Comparison of ENCODE assay signal across 22 cellular contexts in genomic region chr5:109812698-109813097, GRCh38.
A peak's percentile ranks its signal among the peaks of the same experiment; 100 is the strongest.
DNase-seq lines count a peak whose midpoint lies in the region; ATAC-seq, FAIRE-seq and TF ChIP-seq lines count a peak whose summit lies in the region.
"Had no signal": no experiment of that assay in that cellular context is flagged by ENCODE, and none has a peak within 500 bp of the region (broad histone marks: within the 10 kb centered on the region; RNA-seq: fewer than 3 reads in every experiment).

No MANE protein-coding gene starts in this region.

- FAIRE-seq in G401.6 (lab: Jason Lieb, UNC), result peak; percentile 51
- FAIRE-seq: D721Med, GM12878, GM12892, GM18507 had no signal

- no peak overlapping the region for H3K4me2 ChIP-seq in IMR-90 (ENCODE audit: low read depth, low read length)
- H3K4me2 ChIP-seq: BLaER1 treated with 17β-estradiol and CSF1 and Interleukin-3, amounts not matched to agents 10 nM and 100 nM had no signal

- TF ChIP-seq POLR2A in IMR-90 (IDR thresholded peaks at IDR 0.05; ENCODE audit: low read depth, low read length), result no peak
- no peak for TF ChIP-seq POLR2A in spleen (IDR thresholded peaks at IDR 0.05)

- no peak overlapping the region for H2AK9ac ChIP-seq in IMR-90 (replicated peaks; ENCODE audit: low read depth, low read length, poor library complexity)

- no peak overlapping the region for H3K56ac ChIP-seq in IMR-90 (ENCODE audit: extremely low read depth, insufficient read depth, low read length)

- intact Hi-C loops in IMR-90 (cut with micrococcal nuclease), result no loop called here
- intact Hi-C loops in left lung (cut with DNase I), result no loop called here
- intact Hi-C loops in spleen (cut with DNase I; ENCODE audit: low total_unique reads), result no loop called here

- H3K14ac ChIP-seq in IMR-90 (replicated peaks; ENCODE audit: low read depth, low read length), result no peak overlapping the region

- H3K9ac ChIP-seq in IMR-90 (ENCODE audit: low read depth, low read length), result no peak overlapping the region
- no peak overlapping the region for H3K9ac ChIP-seq in adipocyte (ENCODE audit: low read length)
- H3K9ac ChIP-seq: BLaER1 treated with 17β-estradiol and CSF1 and Interleukin-3, amounts not matched to agents 10 nM and 100 nM had no signal

- H3K27ac Mint-ChIP-seq in stimulated activated effector memory CD8-positive, alpha-beta T cell treated with anti-CD3 and anti-CD28 coated beads, Interleukin-12 subunit alpha, Interleukin-12 subunit beta, amount 100 ng/mL, for 72 hours, result no peak overlapping the region
- H3K27ac Mint-ChIP-seq: B cell; CD4-positive, alpha-beta T cell; CD8-positive, alpha-beta T cell had no signal

- no CpG with 5 or more reads among the region's 2 CpGs for WGBS in IMR-90 (ENCODE audit: extremely low coverage in 2 of 2, insufficient read length in 1 of 2), 2 experiments
- WGBS in spleen, 5 donors, result 76 to 90% (median 84%) methylated on average over 2 of the region's 2 CpGs

- H2AK5ac ChIP-seq in IMR-90 (ENCODE audit: low read depth, low read length), result no peak overlapping the region

- no peak overlapping the region for H2BK120ac ChIP-seq in IMR-90 (ENCODE audit: low read depth, low read length)

- no peak overlapping the region for H4K91ac ChIP-seq in IMR-90 (ENCODE audit: insufficient read depth, low read depth, low read length)

- H3K4me3 ChIP-seq in IMR-90 (ENCODE audit: insufficient read depth, low read depth, low read length) (no peak overlapping the region), adipocyte (ENCODE audit: low read length) (no peak overlapping the region), left lung (no peak overlapping the region), spleen (no peak overlapping the region)
- H3K4me3 ChIP-seq: BLaER1 treated with 17β-estradiol and CSF1 and Interleukin-3, amounts not matched to agents 10 nM and 100 nM; GM12878 had no signal

- H3K27ac ChIP-seq in IMR-90 (ENCODE audit: insufficient read depth, low read length) (no peak overlapping the region), left lung (no peak overlapping the region), spleen (no peak overlapping the region)
- H3K27ac ChIP-seq: BLaER1 treated with 17β-estradiol and CSF1 and Interleukin-3, amounts not matched to agents 10 nM and 100 nM; C4-2B had no signal

- H3K36me3 ChIP-seq in IMR-90 (ENCODE audit: control insufficient read depth, insufficient read depth, low read length) (peaks cover 6% of the 10 kb centered on the region), adipocyte (ENCODE audit: control insufficient read depth, insufficient read depth, low read length, severe bottlenecking) (peaks cover 48% of the 10 kb centered on the region), left lung (peaks cover 0 to 17% of the 10 kb centered on the region in 2 donors), spleen (peaks cover 0 to 71% (median 18%) of the 10 kb centered on the region in 6 donors)

- H2BK5ac ChIP-seq in IMR-90 (ENCODE audit: low read depth, low read length, poor library complexity, severe bottlenecking), result no peak overlapping the region

- POLR2A ChIA-PET in IMR-90 (lab: Charles Lee; ENCODE audit: unreplicated experiment), result no interaction called here

- H2BK15ac ChIP-seq in IMR-90 (ENCODE audit: low read depth, low read length), result no peak overlapping the region

- CTCF ChIA-PET in IMR-90 (lab: Yijun Ruan, JAX), result no interaction called here

- TF ChIP-seq CTCF in IMR-90 (conservative IDR thresholded peaks at IDR 0.05; ENCODE audit: low read depth, low read length), result no peak
- no peak for TF ChIP-seq CTCF in left lung (IDR thresholded peaks at IDR 0.05)
- no peak for TF ChIP-seq CTCF in spleen (IDR thresholded peaks at IDR 0.05 in 8 of 11, conservative IDR thresholded peaks at IDR 0.05 in 3 of 11)

- no peak for TF ChIP-seq RAD21 in IMR-90 (IDR thresholded peaks at IDR 0.05; ENCODE audit: low read length)

- peaks cover 0 to 2% of the 10 kb centered on the region in 2 experiments; a peak in 3 of 4 replicates for H3K79me1 ChIP-seq in IMR-90 (ENCODE audit: low read depth in 1 of 2, low read length in 2 of 2)

- H4K5ac ChIP-seq in IMR-90 (ENCODE audit: low read depth, low read length), result no peak overlapping the region

- H3K23ac ChIP-seq in IMR-90 (ENCODE audit: low read depth, low read length), result no peak overlapping the region

- in situ Hi-C loops in IMR-90 (cut with MboI; ENCODE audit: low sequenced_read_pairs), result no loop called here

- H2AFZ ChIP-seq in IMR-90 (replicated peaks; ENCODE audit: low read length, poor library complexity), result no peak overlapping the region

- dilution Hi-C loops in IMR-90 (cut with HindIII; ENCODE audit: low sequenced_read_pairs, unreplicated experiment), result no loop called here

- peak; percentile 5 for DNase-seq in IMR-90
- peak; percentile 27 for DNase-seq in adipocyte (ENCODE audit: low read depth)
- DNase-seq in left lung, result no peak
- DNase-seq in spleen, result no peak
- no peak for DNase-seq in stimulated activated effector memory CD8-positive, alpha-beta T cell treated with anti-CD3 and anti-CD28 coated beads, Interleukin-12 subunit alpha, Interleukin-12 subunit beta, amount 100 ng/mL, for 72 hours (ENCODE audit: low spot score in 2 of 2)
- no peak for DNase-seq in NCI-H82 treated with DMSO at 0.1 percent for 48 hours (lab: John Stamatoyannopoulos, UW; ENCODE audit: unreplicated experiment)
- DNase-seq: 8988T; AML-193; Caco-2; Calu3; CD4-positive, alpha-beta T cell; CD8-positive, alpha-beta T cell; DMS79 treated with DMSO at 0.1 percent for 48 hours; GDM1 had no signal

- no peak overlapping the region for H3K4me3 Mint-ChIP-seq in stimulated activated effector memory CD8-positive, alpha-beta T cell treated with anti-CD3 and anti-CD28 coated beads, Interleukin-12 subunit alpha, Interleukin-12 subunit beta, amount 100 ng/mL, for 72 hours
- H3K4me3 Mint-ChIP-seq: B cell; CD4-positive, alpha-beta T cell; CD8-positive, alpha-beta T cell had no signal

- H4K8ac ChIP-seq in IMR-90 (ENCODE audit: low read depth in 2 of 2, low read length in 2 of 2), result no peak overlapping the region

- H4K20me1 ChIP-seq in IMR-90 (ENCODE audit: insufficient read depth, low read length), result no peaks in the 10 kb centered on the region
- H4K20me1 ChIP-seq: BLaER1 treated with 17β-estradiol and CSF1 and Interleukin-3, amounts not matched to agents 10 nM and 100 nM had no signal

- no peak overlapping the region for H3K4ac ChIP-seq in IMR-90 (ENCODE audit: low read depth, low read length)

- no peaks in the 10 kb centered on the region for H3K4me1 Mint-ChIP-seq in stimulated activated effector memory CD8-positive, alpha-beta T cell treated with anti-CD3 and anti-CD28 coated beads, Interleukin-12 subunit alpha, Interleukin-12 subunit beta, amount 100 ng/mL, for 72 hours
- H3K4me1 Mint-ChIP-seq: B cell had no signal

- H3K36me3 Mint-ChIP-seq in stimulated activated effector memory CD8-positive, alpha-beta T cell treated with anti-CD3 and anti-CD28 coated beads, Interleukin-12 subunit alpha, Interleukin-12 subunit beta, amount 100 ng/mL, for 72 hours, result peaks cover 33% of the 10 kb centered on the region

- H3K27me3 ChIP-seq in IMR-90 (ENCODE audit: control insufficient read depth, insufficient read depth, low read length) (no peaks in the 10 kb centered on the region), adipocyte (replicated peaks; ENCODE audit: control insufficient read depth, insufficient read depth, low read length) (no peaks in the 10 kb centered on the region), left lung (no peaks in the 10 kb centered on the region), spleen (replicated peaks in 1 of 7) (no peaks in the 10 kb centered on the region)
- H3K27me3 ChIP-seq: BLaER1 treated with 17β-estradiol and CSF1 and Interleukin-3, amounts not matched to agents 10 nM and 100 nM had no signal

- H3K9me1 ChIP-seq in IMR-90 (ENCODE audit: insufficient read depth, low read length), result peaks cover 4% of the 10 kb centered on the region

- BruUV-seq in IMR-90 (replicated peaks; lab: Mats Ljungman, UMichigan), result no TSS peak

- H3K9me3 Mint-ChIP-seq in stimulated activated effector memory CD8-positive, alpha-beta T cell treated with anti-CD3 and anti-CD28 coated beads, Interleukin-12 subunit alpha, Interleukin-12 subunit beta, amount 100 ng/mL, for 72 hours, result peaks cover 4% of the 10 kb centered on the region
- H3K9me3 Mint-ChIP-seq: CD4-positive, alpha-beta T cell; CD8-positive, alpha-beta T cell had no signal

- H3K4me1 ChIP-seq in IMR-90 (ENCODE audit: control insufficient read depth, insufficient read depth, low read length) (no peaks in the 10 kb centered on the region), adipocyte (ENCODE audit: control insufficient read depth, insufficient read depth, low read length) (no peaks in the 10 kb centered on the region), left lung (no peaks in the 10 kb centered on the region), spleen (no peaks in the 10 kb centered on the region)
- H3K4me1 ChIP-seq: BLaER1 treated with 17β-estradiol and CSF1 and Interleukin-3, amounts not matched to agents 10 nM and 100 nM; Caco-2 had no signal

- ATAC-seq in IMR-90 (ENCODE audit: low read depth), result peak; percentile 37; the same call in 1 of the 2 replicates
- peak; percentile 60 for ATAC-seq in left lung
- no peak for ATAC-seq in stimulated activated effector memory CD8-positive, alpha-beta T cell treated with anti-CD3 and anti-CD28 coated beads, Interleukin-12 subunit alpha, Interleukin-12 subunit beta, amount 100 ng/mL, for 72 hours
- ATAC-seq: CD8-positive, alpha-beta T cell; GM12878 had no signal

- no peaks in the 10 kb centered on the region for H3K9me3 ChIP-seq in IMR-90 (ENCODE audit: control insufficient read depth, insufficient read depth, low read length)
- H3K9me3 ChIP-seq in adipocyte (ENCODE audit: control insufficient read depth, low read length), result peaks cover 3% of the 10 kb centered on the region
- H3K9me3 ChIP-seq in left lung, result peaks cover 0 to 3% of the 10 kb centered on the region in 2 donors
- H3K9me3 ChIP-seq in spleen, result no peaks in the 10 kb centered on the region
- H3K9me3 ChIP-seq: BLaER1 treated with 17β-estradiol and CSF1 and Interleukin-3, amounts not matched to agents 10 nM and 100 nM; Caco-2 had no signal

- H2BK20ac ChIP-seq in IMR-90 (ENCODE audit: low read depth, low read length), result no peak overlapping the region

- no peak overlapping the region for H3K18ac ChIP-seq in IMR-90 (ENCODE audit: low read depth, low read length)

TF ChIP-seq in IMR-90, 13 proteins besides CTCF, POLR2A, EP300 and RAD21 (continues in another document):
- TF ChIP-seq MXI1 (IDR thresholded peaks at IDR 0.05; ENCODE audit: borderline replicate concordance, low read depth, low read length) (no peak), FOS (IDR thresholded peaks at IDR 0.05; ENCODE audit: low read depth, low read length) (no peak), BHLHE40 (IDR thresholded peaks at IDR 0.05; ENCODE audit: low read depth, low read length) (no peak), RFX5 (IDR thresholded peaks at IDR 0.05; ENCODE audit: low read depth, low read length) (no peak), CHD1 (IDR thresholded peaks at IDR 0.05; ENCODE audit: low read depth, low read length) (no peak), NFE2L2 (IDR thresholded peaks at IDR 0.05; ENCODE audit: low read depth, low read length) (no peak)

Comparison
In these comparisons a context has a peak if more than half of its experiments do, and no peak if none do; other contexts are left out.
1. DNase-seq: peak in IMR-90 (single experiment) and adipocyte (single experiment); none in left lung (0 of 2), spleen (single experiment), stimulated activated effector memory CD8-positive, alpha-beta T cell treated with anti-CD3 and anti-CD28 coated beads, Interleukin-12 subunit alpha, Interleukin-12 subunit beta, amount 100 ng/mL, for 72 hours (0 of 2) and NCI-H82 treated with DMSO at 0.1 percent for 48 hours (single experiment).